ENCODE assay signal across 8 cellular contexts in genomic region chr15:64841258-64842098, GRCh38. TPM values are rescaled to one million over a fixed set of nuclear protein-coding genes. Genes with fewer than 3 reads are reported as not detected.
DNase-seq lines count a peak whose midpoint lies in the region; ATAC-seq and TF ChIP-seq lines count a peak whose summit lies in the region.

Gene PLEKHO2 (plus strand): TSS chr15:64841915. CDS start chr15:64842017, 102 bp downstream.

- H3K18ac ChIP-seq in trophoblast cell (ENCODE audit: low read length) = peak within 1 kb of the TSS; percentile 73

- H3K4me2 ChIP-seq in trophoblast cell (ENCODE audit: low read length) = peak within 1 kb of the TSS; percentile 88

- no peak within 1 kb of the TSS for H3K23ac ChIP-seq in trophoblast cell (ENCODE audit: low read length)

- peak within 1 kb of the TSS; percentile 51 for H2BK12ac ChIP-seq in trophoblast cell (ENCODE audit: low read length)

- DNase-seq in GM12864 (ENCODE audit: low read depth) (peak; percentile 69), NCI-H128 (lab: John Stamatoyannopoulos, UW; ENCODE audit: unreplicated experiment) (peak; percentile 57), T follicular helper cell (ENCODE audit: low read depth) (peak; percentile 81), adipocyte (ENCODE audit: low read depth) (peak; percentile 98), cardiac septum (ENCODE audit: low spot score) (peak; percentile 99), trophoblast cell (peak; percentile 94 to 95), tibial nerve (ENCODE audit: low spot score in 2 of 2) (peak; percentile 91 to 94)

- H3K27me3 ChIP-seq in adipocyte (replicated peaks; ENCODE audit: control insufficient read depth, insufficient read depth, low read length) (no peaks in the 10 kb centered on the region), trophoblast cell (ENCODE audit: insufficient read depth, low read length) (no peaks in the 10 kb centered on the region), tibial nerve (no peaks in the 10 kb centered on the region)

- H4K91ac ChIP-seq in trophoblast cell (ENCODE audit: low read depth, low read length) = peak within 1 kb of the TSS; percentile 81

- H3K9ac ChIP-seq in adipocyte (ENCODE audit: low read length) (peak within 1 kb of the TSS; percentile 98), trophoblast cell (ENCODE audit: low read length) (peak within 1 kb of the TSS; percentile 81)

- whole genome bisulfite sequencing in trophoblast cell (ENCODE audit: extremely low coverage, insufficient coverage, insufficient read length) = no CpG with 5 or more reads among the region's 79 CpGs
- 0 to 2% methylated on average over 24 to 42 of the region's 79 CpGs for WGBS in tibial nerve, 2 donors

- H2BK120ac ChIP-seq in trophoblast cell (ENCODE audit: insufficient read depth, low read length, poor library complexity) = peak within 1 kb of the TSS; percentile 55

- H2AFZ ChIP-seq in trophoblast cell (ENCODE audit: insufficient read depth, low read length, poor library complexity) = peak within 1 kb of the TSS; percentile 66

- peak; percentile 60 for ATAC-seq in HG02623 (IDR thresholded peaks at IDR 0.05; ENCODE audit: unreplicated experiment)

- peaks cover 8% of the 10 kb centered on the region for H3K79me2 ChIP-seq in trophoblast cell (ENCODE audit: control insufficient read depth, insufficient read depth, low read length, poor library complexity)

- TF ChIP-seq CTCF in GM12864 (IDR thresholded peaks at IDR 0.05; ENCODE audit: low read depth, low read length, missing control alignments) (peak; percentile 35), tibial nerve (IDR thresholded peaks at IDR 0.05) (peak in 4 of 5 experiments; percentile 25 to 50 (median 41))

- H3K27ac ChIP-seq in trophoblast cell (ENCODE audit: low read depth, low read length) (peak within 1 kb of the TSS; percentile 81), tibial nerve (peak within 1 kb of the TSS; percentile 86 to 99 (median 96))

- H2BK5ac ChIP-seq in trophoblast cell (ENCODE audit: low read depth, low read length, poor library complexity) = peak within 1 kb of the TSS; percentile 47

- TF ChIP-seq POLR2A in tibial nerve (IDR thresholded peaks at IDR 0.05) = peak; percentile 72 to 79

- H3K4ac ChIP-seq in trophoblast cell (ENCODE audit: low read depth, low read length) = peak within 1 kb of the TSS; percentile 85

- peak within 1 kb of the TSS; percentile 45 for H4K12ac ChIP-seq in trophoblast cell (ENCODE audit: low read depth, low read length)

- peaks cover 13% of the 10 kb centered on the region for H3K79me1 ChIP-seq in trophoblast cell (ENCODE audit: low read length)

- H3K4me3 ChIP-seq in GM12864 (ENCODE audit: low read depth, low read length) = peak within 1 kb of the TSS; percentile 79
- peak within 1 kb of the TSS; percentile 98 for H3K4me3 ChIP-seq in adipocyte (ENCODE audit: low read length)
- H3K4me3 ChIP-seq in trophoblast cell (ENCODE audit: low read depth, low read length) = peak within 1 kb of the TSS; percentile 91
- peak within 1 kb of the TSS; percentile 78 to 99 (median 88) for H3K4me3 ChIP-seq in tibial nerve

- intact Hi-C loops in cardiac septum (cut with DNase I) = loop anchor here (5.0 kb wide), 1 partner anchor 56 kb away; no protein-coding TSS in a partner anchor

- peak within 1 kb of the TSS; percentile 71 for H2AK5ac ChIP-seq in trophoblast cell (ENCODE audit: low read length)

- H3K9me3 ChIP-seq in adipocyte (ENCODE audit: control insufficient read depth, low read length) = no peaks in the 10 kb centered on the region
- H3K9me3 ChIP-seq in trophoblast cell (ENCODE audit: insufficient read depth, low read depth, low read length) = no peaks in the 10 kb centered on the region
- H3K9me3 ChIP-seq in tibial nerve = no peaks in the 10 kb centered on the region

- peak within 1 kb of the TSS; percentile 74 for H4K8ac ChIP-seq in trophoblast cell (ENCODE audit: low read depth, low read length)

- H3K4me1 ChIP-seq in adipocyte (ENCODE audit: control insufficient read depth, insufficient read depth, low read length) (peaks cover 36% of the 10 kb centered on the region), trophoblast cell (ENCODE audit: control insufficient read depth in 1 of 2, insufficient read depth in 2 of 2, low read length in 2 of 2) (peaks cover 31 to 35% of the 10 kb centered on the region in 2 experiments), tibial nerve (peaks cover 0 to 43% (median 33%) of the 10 kb centered on the region in 4 donors)

- peak in 1 of 2 donors; percentile 90 for TF ChIP-seq EP300 in tibial nerve (IDR thresholded peaks at IDR 0.05)

- H3K14ac ChIP-seq in trophoblast cell (ENCODE audit: low read length) = peak within 1 kb of the TSS; percentile 56

- H3K36me3 ChIP-seq in adipocyte (ENCODE audit: control insufficient read depth, insufficient read depth, low read length, severe bottlenecking) (peaks cover 6% of the 10 kb centered on the region), trophoblast cell (ENCODE audit: control insufficient read depth in 1 of 2, insufficient read depth in 2 of 2, low read length in 2 of 2) (peaks cover 0 to 2% of the 10 kb centered on the region in 2 experiments), tibial nerve (no peaks in the 10 kb centered on the region)

RNA-seq across cellular contexts. Expression of gene PLEKHO2, which starts in this region (rescaled TPM):
- total RNA-seq in cardiac septum (10.4 TPM), tibial nerve (10 to 100 TPM; 40.8 to 69.9 (median 60.2) TPM)
- 12.4 and 13.6 TPM in 2 replicates for polyA plus RNA-seq in trophoblast cell (2013)

Comparison
In these comparisons a context has a peak if more than half of its experiments do, and no peak if none do; other contexts are left out.
1. Peak in every context shown above with its lines: DNase-seq, ATAC-seq, H3K4me3 ChIP-seq and H3K27ac ChIP-seq.